ENCODE assay signal across 8 cellular contexts in the genomic region with DNA sequence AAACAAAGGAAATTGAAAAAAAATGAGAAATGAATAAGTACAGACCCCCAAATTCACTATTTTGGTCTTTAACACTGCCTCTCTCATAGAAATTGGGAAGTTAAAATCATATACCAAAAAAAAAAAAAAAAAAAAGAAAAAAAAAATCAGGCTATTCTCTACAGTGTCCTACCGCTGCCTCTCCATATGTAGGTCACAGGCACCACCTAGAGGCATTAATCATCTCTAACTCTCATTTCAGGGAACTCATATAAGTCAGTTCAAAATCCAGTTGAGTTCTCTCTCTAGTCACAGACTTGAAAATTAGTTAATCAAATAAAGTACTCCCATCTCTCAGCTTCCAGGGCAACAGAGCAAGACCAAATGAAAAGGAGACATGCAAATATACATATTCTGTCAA. TPM values are rescaled to one million over a fixed set of nuclear protein-coding genes. Genes with fewer than 3 reads are reported as not detected.
DNase-seq lines count a peak whose midpoint lies in the region; ATAC-seq and TF ChIP-seq lines count a peak whose summit lies in the region.

No MANE protein-coding gene starts in this region.

- H3K36me3 ChIP-seq in HEK293 (ENCODE audit: control insufficient read depth in 2 of 2, insufficient read depth in 1 of 2, low read length in 2 of 2) = no peaks in the 10 kb centered on the region
- H3K36me3 ChIP-seq in thoracic aorta = no peaks in the 10 kb centered on the region

- CTCF ChIA-PET in HEK293 (lab: Yijun Ruan, JAX) = interaction anchor here (0.6 to 1.2 kb wide), 8 partner anchors 12 to 1162 kb away, joined by 3 to 6 read pairs (median 3); no protein-coding TSS in a partner anchor

- POLR2A ChIA-PET in HEK293 (lab: Yijun Ruan, JAX) = no interaction called here

- no peaks in the 10 kb centered on the region for H3K9me3 ChIP-seq in HEK293 (ENCODE audit: control insufficient read depth, insufficient read depth, low read depth, low read length)
- H3K9me3 ChIP-seq in thoracic aorta = no peaks in the 10 kb centered on the region

- no peak overlapping the region for H3K27ac ChIP-seq in HEK293 (ENCODE audit: extremely low read depth, low read depth, low read length)
- no peak overlapping the region for H3K27ac ChIP-seq in thoracic aorta

- DNase-seq in NCI-H146 (lab: John Stamatoyannopoulos, UW) = peak; percentile 37
- DNase-seq in NCI-H146 treated with DMSO at 0.1 percent for 48 hours (lab: John Stamatoyannopoulos, UW; ENCODE audit: unreplicated experiment) = no peak
- peak; percentile 53 for DNase-seq in NCI-H82 (lab: John Stamatoyannopoulos, UW)
- peak; percentile 73 for DNase-seq in epithelial cell of esophagus (ENCODE audit: low read depth)
- DNase-seq in thoracic aorta (ENCODE audit: low spot score) = no peak
- DNase-seq in DMS79 treated with DMSO at 0.1 percent for 48 hours (lab: John Stamatoyannopoulos, UW) = no peak
- DNase-seq in NCI-H187 treated with DMSO at 0.1 percent for 48 hours (lab: John Stamatoyannopoulos, UW) = no peak

- H3K27me3 ChIP-seq in thoracic aorta (replicated peaks; ENCODE audit: insufficient read depth) = no peaks in the 10 kb centered on the region

- no peak for ATAC-seq in thoracic aorta (ENCODE audit: insufficient number of reproducible peaks, low FRiP score, low read depth)

- TF ChIP-seq CTCF in HEK293 (tag by site-specific recombination; IDR thresholded peaks at IDR 0.05) (no peak), epithelial cell of esophagus (IDR thresholded peaks at IDR 0.05; ENCODE audit: insufficient read depth, low read depth, low read length, missing control alignments) (peak; percentile 56), thoracic aorta (IDR thresholded peaks at IDR 0.05) (peak; percentile 20)

- H3K4me3 ChIP-seq in HEK293 (ENCODE audit: low read depth, low read length) = no peak overlapping the region
- H3K4me3 ChIP-seq in epithelial cell of esophagus (ENCODE audit: low read length) = no peak overlapping the region
- no peak overlapping the region for H3K4me3 ChIP-seq in thoracic aorta

- H3K4me1 ChIP-seq in HEK293 (ENCODE audit: control insufficient read depth, insufficient read depth, low read length) = no peaks in the 10 kb centered on the region
- H3K4me1 ChIP-seq in thoracic aorta (ENCODE audit: control insufficient read depth in 1 of 2, low read depth in 2 of 2) = no peaks in the 10 kb centered on the region

TF ChIP-seq in HEK293, 187 proteins besides CTCF, POLR2A, EP300 and RAD21:
- no peak for TF ChIP-seq REST (tag by site-specific recombination; IDR thresholded peaks at IDR 0.05)
- TF ChIP-seq ZNF426 (tag by site-specific recombination; IDR thresholded peaks at IDR 0.05) = no peak
- TF ChIP-seq ZFP41 (tag by site-specific recombination; IDR thresholded peaks at IDR 0.05; ENCODE audit: borderline replicate concordance) = no peak
- TF ChIP-seq ZNF654 (tag by site-specific recombination; IDR thresholded peaks at IDR 0.05; ENCODE audit: low read depth) = peak; percentile 72

RNA-seq across cellular contexts. Expression of gene COX18, which starts 47.9 kb away (rescaled TPM):
- total RNA-seq in thoracic aorta = 10 to 100 TPM; 10.9 to 16.5 TPM

Comparison
In these comparisons a context has a peak if more than half of its experiments do, and no peak if none do; other contexts are left out.
1. DNase-seq: peak in NCI-H146 (single experiment), NCI-H82 (single experiment) and epithelial cell of esophagus (single experiment); none in NCI-H146 treated with DMSO at 0.1 percent for 48 hours (single experiment), thoracic aorta (single experiment), DMS79 treated with DMSO at 0.1 percent for 48 hours (single experiment) and NCI-H187 treated with DMSO at 0.1 percent for 48 hours (single experiment).